ENCODE assay signal across 1 cellular context in the genomic region with DNA sequence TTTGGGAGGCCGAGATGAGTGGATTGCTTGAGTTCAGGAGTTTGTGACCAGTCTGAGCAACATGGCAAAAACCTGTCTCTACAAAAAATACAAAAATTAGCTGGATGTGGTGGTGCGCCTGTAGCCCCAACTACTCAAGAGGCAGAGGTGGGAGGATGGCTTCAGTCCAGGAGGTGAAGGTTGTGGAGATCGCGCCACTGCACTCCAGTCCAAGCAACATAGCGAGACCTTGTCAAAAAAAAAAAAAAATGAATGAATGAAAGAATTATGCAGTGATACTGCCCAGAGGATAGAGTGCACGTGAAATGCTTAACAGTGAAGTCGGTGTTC.
TF ChIP-seq lines count a peak whose summit lies in the region.

No MANE protein-coding gene starts in this region.

TF ChIP-seq in HCT116, 20 proteins besides CTCF, POLR2A, EP300 and RAD21 (continued from another document):
- TF ChIP-seq ZNF274 (IDR thresholded peaks at IDR 0.05; ENCODE audit: low read depth, low read length): no peak
- TF ChIP-seq CEBPB (IDR thresholded peaks at IDR 0.05; ENCODE audit: low read depth): no peak
TF ChIP-seq in HCT116: peak in this region for 0.
